19 cellular contexts compared by ENCODE assay signal in the genomic region with DNA sequence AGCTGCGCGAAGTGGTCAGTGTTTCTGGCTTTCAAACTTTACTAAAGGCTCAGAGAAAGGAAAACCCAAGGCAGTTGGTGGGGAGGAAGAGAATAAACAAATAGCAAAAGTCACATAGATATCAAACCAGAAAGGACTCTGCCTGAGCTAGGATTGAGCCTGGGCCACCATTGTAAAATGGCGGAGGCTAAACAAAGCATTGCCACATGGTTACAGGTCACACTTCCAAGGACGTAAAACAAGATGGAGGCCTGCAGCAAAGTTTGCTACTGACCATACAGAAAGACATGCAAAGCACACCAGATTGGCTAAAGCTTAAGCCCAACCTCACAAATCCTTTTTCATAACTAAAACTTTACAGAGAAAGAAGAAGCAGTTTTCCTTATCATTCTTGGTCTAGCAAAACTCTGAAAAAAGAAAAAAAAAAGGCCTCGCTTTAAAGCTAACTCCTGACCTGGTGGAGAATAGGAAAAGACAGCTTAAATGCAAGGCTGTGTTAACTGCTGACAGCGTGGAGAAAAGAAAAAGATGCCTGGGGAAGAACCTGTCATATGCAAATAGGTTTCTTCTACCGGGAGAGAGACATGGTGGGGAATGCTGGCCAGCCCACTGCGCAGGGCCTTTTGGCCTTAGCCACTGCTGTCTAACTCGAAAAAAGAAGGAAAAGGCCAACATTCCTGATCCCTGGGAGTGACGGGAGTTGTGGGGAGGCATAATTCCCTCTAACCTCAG.
"Had no signal": no experiment of that assay in that cellular context is flagged by ENCODE, and none has a peak within 500 bp of the region (broad histone marks: within the 10 kb centered on the region; RNA-seq: fewer than 3 reads in every experiment).

No MANE protein-coding gene starts in this region.

- H3K4me3 ChIP-seq: coronary artery, gastroesophageal sphincter, heart left ventricle, right lobe of liver, skin epidermis, tibial artery had no signal

- H3K27me3 ChIP-seq: gastroesophageal sphincter, heart left ventricle, right lobe of liver, tibial artery had no signal

- H3K27me3 Mint-ChIP-seq: natural killer cell treated with Interleukin-12 subunit alpha and Interleukin-12 subunit beta and Interleukin-15 and Interleukin-18, amount 100 ng/mL, for 72 hours; stimulated activated naive CD8-positive, alpha-beta T cell treated with anti-CD3 and anti-CD28 coated beads, Interleukin-15, Interleukin-2, amounts not matched to agents 100 ng/mL and 50 ng/mL, for 24 hours had no signal

- H3K4me3 Mint-ChIP-seq: activated naive CD4-positive, alpha-beta T cell treated with anti-CD3 and anti-CD28 coated beads for 36 hours; natural killer cell treated with Interleukin-12 subunit alpha and Interleukin-12 subunit beta and Interleukin-15 and Interleukin-18, amount 100 ng/mL, for 72 hours; stimulated activated naive CD8-positive, alpha-beta T cell treated with anti-CD3 and anti-CD28 coated beads, Interleukin-15, Interleukin-2, amounts not matched to agents 100 ng/mL and 50 ng/mL, for 24 hours had no signal

- H3K9me3 Mint-ChIP-seq: stimulated activated naive CD8-positive, alpha-beta T cell treated with anti-CD3 and anti-CD28 coated beads, Interleukin-15, Interleukin-2, amounts not matched to agents 100 ng/mL and 50 ng/mL, for 24 hours had no signal

- ATAC-seq: gastroesophageal sphincter; heart left ventricle; natural killer cell treated with Interleukin-12 subunit alpha and Interleukin-12 subunit beta and Interleukin-15 and Interleukin-18, amount 100 ng/mL, for 72 hours; right lobe of liver had no signal

- H3K27ac ChIP-seq: coronary artery, epithelial cell of prostate, gastroesophageal sphincter, heart left ventricle, right lobe of liver, skin epidermis, tibial artery had no signal

- H3K4me1 ChIP-seq: right lobe of liver had no signal

- DNase-seq: activated CD4-positive, alpha-beta T cell treated with anti-CD3 and anti-CD28 coated beads for 4 hours; activated CD4-positive, alpha-beta T cell treated with anti-CD3 and anti-CD28 coated beads, Interleukin-2, amount 50 U/mL, for 48 hours; activated naive CD4-positive, alpha-beta T cell treated with anti-CD3 and anti-CD28 coated beads for 36 hours; activated T-cell treated with anti-CD3 and anti-CD28 coated beads, Interleukin-2, amount 50 U/mL, for 48 hours; amygdala; cerebellar nuclear complex; heart left ventricle; midbrain; nucleus accumbens; right lobe of liver; stimulated activated CD4-positive, alpha-beta T cell treated with anti-CD3 and anti-CD28 coated beads, Interleukin-1b, Interleukin-23, amount 100 ng/mL, for 48 hours; T-helper 9 cell; tibial artery had no signal

- H3K27ac Mint-ChIP-seq: activated naive CD4-positive, alpha-beta T cell treated with anti-CD3 and anti-CD28 coated beads for 36 hours; natural killer cell treated with Interleukin-12 subunit alpha and Interleukin-12 subunit beta and Interleukin-15 and Interleukin-18, amount 100 ng/mL, for 72 hours; stimulated activated naive CD8-positive, alpha-beta T cell treated with anti-CD3 and anti-CD28 coated beads, Interleukin-15, Interleukin-2, amounts not matched to agents 100 ng/mL and 50 ng/mL, for 24 hours had no signal
